Comparison of ENCODE assay signal across 21 cellular contexts in the genomic region with DNA sequence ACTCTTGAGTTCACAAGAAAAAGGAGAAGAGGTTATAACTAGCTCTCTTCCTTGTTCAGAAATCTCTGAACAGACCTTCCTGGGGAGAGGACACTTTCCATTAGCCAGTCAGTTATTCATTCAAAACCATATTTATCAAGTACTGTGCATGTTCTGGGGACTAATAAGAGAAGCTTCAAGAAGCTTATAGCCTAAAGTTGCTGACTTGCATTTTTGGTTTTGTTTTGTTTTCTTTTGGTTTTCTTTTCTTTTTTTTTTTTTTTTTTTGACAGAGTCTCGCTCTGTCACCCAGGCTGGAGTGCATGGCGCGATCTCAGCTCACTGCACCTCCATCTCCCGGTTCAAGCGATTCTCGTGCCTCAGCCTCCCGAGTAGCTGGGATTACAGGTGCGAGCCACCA.
DNase-seq lines count a peak whose midpoint lies in the region; ATAC-seq, FAIRE-seq and TF ChIP-seq lines count a peak whose summit lies in the region.
"Had no signal": no experiment of that assay in that cellular context is flagged by ENCODE, and none has a peak within 500 bp of the region (broad histone marks: within the 10 kb centered on the region; RNA-seq: fewer than 3 reads in every experiment).

No MANE protein-coding gene starts in this region.

- TF ChIP-seq POLR2A in HepG2 (IDR thresholded peaks at IDR 0.05; ENCODE audit: insufficient read depth in 1 of 2, low read depth in 2 of 2, low read length in 2 of 2) (no peak), right lobe of liver (IDR thresholded peaks at IDR 0.05) (no peak), IMR-90 (IDR thresholded peaks at IDR 0.05; ENCODE audit: low read depth, low read length) (no peak), K562 (conservative IDR thresholded peaks at IDR 0.05) (no peak)

- no peak overlapping the region for H2AK5ac ChIP-seq in IMR-90 (ENCODE audit: low read depth, low read length)

- whole genome bisulfite sequencing in HepG2 (ENCODE audit: low lambda C conversion rate), result 60% methylated on average over 8 of the region's 8 CpGs
- WGBS in right lobe of liver (ENCODE audit: insufficient coverage, low coverage, low lambda C conversion rate, missing lambda C conversion rate), result 91% methylated on average over 8 of the region's 8 CpGs
- WGBS in IMR-90 (ENCODE audit: extremely low coverage in 2 of 2, insufficient read length in 1 of 2), 2 experiments, result 86% methylated on average over 7 of the region's 8 CpGs; no CpG with 5 or more reads in 1 of the 2 experiments
- 0% methylated on average over 6 of the region's 8 CpGs for WGBS in K562 (ENCODE audit: insufficient coverage, low coverage, missing lambda C conversion rate)

- H4K20me1 ChIP-seq in HepG2 (ENCODE audit: insufficient read depth, low read length) (no peaks in the 10 kb centered on the region), IMR-90 (ENCODE audit: insufficient read depth, low read length) (no peaks in the 10 kb centered on the region), K562 (replicated peaks; ENCODE audit: control insufficient read depth, insufficient read depth, low read length) (no peaks in the 10 kb centered on the region)
- H4K20me1 ChIP-seq: BLaER1 treated with 17β-estradiol and CSF1 and Interleukin-3, amounts not matched to agents 10 nM and 100 nM had no signal

- dilution Hi-C loops in IMR-90 (cut with HindIII; ENCODE audit: low sequenced_read_pairs, unreplicated experiment), result no loop called here

- H3K36me3 ChIP-seq in HepG2 (replicated peaks in 1 of 2; ENCODE audit: control insufficient read depth in 1 of 2, insufficient read depth in 2 of 2, low read length in 2 of 2) (no peaks in the 10 kb centered on the region), right lobe of liver (no peaks in the 10 kb centered on the region), IMR-90 (ENCODE audit: control insufficient read depth, insufficient read depth, low read length) (no peaks in the 10 kb centered on the region), K562 (ENCODE audit: control insufficient read depth, insufficient read depth, low read length) (no peaks in the 10 kb centered on the region)
- H3K36me3 ChIP-seq: BLaER1 treated with 17β-estradiol and CSF1 and Interleukin-3, amounts not matched to agents 10 nM and 100 nM had no signal

- H3K4me1 ChIP-seq in HepG2 (ENCODE audit: insufficient read depth, low read length) (peaks cover 8% of the 10 kb centered on the region; the same call in 1 of the 2 replicates), right lobe of liver (no peaks in the 10 kb centered on the region), IMR-90 (ENCODE audit: control insufficient read depth, insufficient read depth, low read length) (no peaks in the 10 kb centered on the region), K562 (replicated peaks in 1 of 2; ENCODE audit: control insufficient read depth in 2 of 2, insufficient read depth in 2 of 2, low read length in 2 of 2) (no peaks in the 10 kb centered on the region; a peak in 1 of 5 replicates)
- H3K4me1 ChIP-seq: Caco-2 had no signal

- BruUV-seq in HepG2 (replicated peaks; lab: Mats Ljungman, UMichigan) (no TSS peak), IMR-90 (replicated peaks; lab: Mats Ljungman, UMichigan) (no TSS peak), K562 (replicated peaks; lab: Mats Ljungman, UMichigan) (no TSS peak)

- no peak overlapping the region for H2AK9ac ChIP-seq in IMR-90 (replicated peaks; ENCODE audit: low read depth, low read length, poor library complexity)

- no peak overlapping the region for H4K5ac ChIP-seq in IMR-90 (ENCODE audit: low read depth, low read length)

- H2BK5ac ChIP-seq in IMR-90 (ENCODE audit: low read depth, low read length, poor library complexity, severe bottlenecking), result no peak overlapping the region

- H3K4ac ChIP-seq in IMR-90 (ENCODE audit: low read depth, low read length), result no peak overlapping the region

- no peak overlapping the region for H4K8ac ChIP-seq in IMR-90 (ENCODE audit: low read depth in 2 of 2, low read length in 2 of 2)

- H3K4me2 ChIP-seq in HepG2 (ENCODE audit: low read depth, low read length), result no peak overlapping the region
- no peak overlapping the region for H3K4me2 ChIP-seq in IMR-90 (ENCODE audit: low read depth, low read length)
- H3K4me2 ChIP-seq in K562 (ENCODE audit: insufficient read depth, low read length), result no peak overlapping the region
- H3K4me2 ChIP-seq: BLaER1 treated with 17β-estradiol and CSF1 and Interleukin-3, amounts not matched to agents 10 nM and 100 nM had no signal

- H3K9me3 ChIP-seq in HepG2 (ENCODE audit: low read length) (no peaks in the 10 kb centered on the region), right lobe of liver (no peaks in the 10 kb centered on the region), IMR-90 (ENCODE audit: control insufficient read depth, insufficient read depth, low read length) (no peaks in the 10 kb centered on the region), K562 (replicated peaks; ENCODE audit: control insufficient read depth, insufficient read depth, low read depth, low read length) (no peaks in the 10 kb centered on the region)
- H3K9me3 ChIP-seq: Caco-2 had no signal

- H3K9me1 ChIP-seq in IMR-90 (ENCODE audit: insufficient read depth, low read length) (no peaks in the 10 kb centered on the region), K562 (ENCODE audit: control insufficient read depth, insufficient read depth, low read length) (no peaks in the 10 kb centered on the region)

- TF ChIP-seq EP300 in HepG2 (IDR thresholded peaks at IDR 0.05; ENCODE audit: low read depth in 2 of 2, low read length in 2 of 2) (no peak), HepG2 (CRISPR knock-in tag; IDR thresholded peaks at IDR 0.05; ENCODE audit: borderline replicate concordance) (no peak), K562 (IDR thresholded peaks at IDR 0.05; ENCODE audit: low read length) (no peak)

- H3K56ac ChIP-seq in IMR-90 (ENCODE audit: extremely low read depth, insufficient read depth, low read length), result no peak overlapping the region

- H3K4me3 ChIP-seq in HepG2 (replicated peaks in 1 of 3; ENCODE audit: insufficient read depth in 1 of 3, low read depth in 2 of 3, low read length in 3 of 3) (no peak overlapping the region), right lobe of liver (no peak overlapping the region), IMR-90 (ENCODE audit: insufficient read depth, low read depth, low read length) (no peak overlapping the region), K562 (no peak overlapping the region)
- H3K4me3 ChIP-seq: BLaER1 treated with 17β-estradiol and CSF1 and Interleukin-3, amounts not matched to agents 10 nM and 100 nM had no signal

- H3K23ac ChIP-seq in IMR-90 (ENCODE audit: low read depth, low read length), result no peak overlapping the region

- FAIRE-seq in HepG2 (lab: Jason Lieb, UNC), result no peak
- no peak for FAIRE-seq in K562 (lab: Jason Lieb, UNC)
- FAIRE-seq: A204.1, D721Med, G401.6, GM12891 had no signal

- no peaks in the 10 kb centered on the region for H3K79me1 ChIP-seq in IMR-90 (ENCODE audit: low read depth in 1 of 2, low read length in 2 of 2)

- DNase-seq in HepG2 (ENCODE audit: low spot score), result no peak
- no peak for DNase-seq in right lobe of liver
- DNase-seq in IMR-90, result no peak
- no peak for DNase-seq in K562 (ENCODE audit: extremely low read depth in 1 of 4, low spot score in 3 of 4)
- DNase-seq in NCI-H1436 treated with DMSO at 0.1 percent for 48 hours (lab: John Stamatoyannopoulos, UW), result no peak
- DNase-seq in dermis blood vessel endothelial cell, result no peak
- DNase-seq: 8988T; AML-193; Caco-2; Calu3; CD4-positive, alpha-beta T cell; CD8-positive, alpha-beta T cell; DMS79 treated with DMSO at 0.1 percent for 48 hours; GF-D8 had no signal

- H2AFZ ChIP-seq in HepG2 (ENCODE audit: low read length) (no peak overlapping the region), IMR-90 (replicated peaks; ENCODE audit: low read length, poor library complexity) (no peak overlapping the region), K562 (ENCODE audit: low read depth, low read length) (no peak overlapping the region)

- CTCF ChIA-PET in HepG2 (lab: Yijun Ruan, JAX; ENCODE audit: low intra/inter-chr PET ratio, low total read pairs), result no interaction called here
- CTCF ChIA-PET in IMR-90 (lab: Yijun Ruan, JAX), result no interaction called here
- CTCF ChIA-PET in K562 (lab: Yijun Ruan, JAX; ENCODE audit: low intra/inter-chr PET ratio), result no interaction called here

- no peak overlapping the region for H4K91ac ChIP-seq in IMR-90 (ENCODE audit: insufficient read depth, low read depth, low read length)

- POLR2A ChIA-PET in HepG2 (lab: Yijun Ruan, JAX), result no interaction called here
- POLR2A ChIA-PET in IMR-90 (lab: Charles Lee; ENCODE audit: unreplicated experiment), result no interaction called here
- POLR2A ChIA-PET in K562 (lab: Yijun Ruan, JAX), result no interaction called here

- ATAC-seq in HepG2 (no peak), right lobe of liver (no peak), IMR-90 (ENCODE audit: low read depth) (no peak), K562 (no peak), esophagus mucosa (no peak)
- ATAC-seq: CD8-positive, alpha-beta T cell had no signal

- TF ChIP-seq RAD21 in HepG2 (CRISPR knock-in tag; IDR thresholded peaks at IDR 0.05) (no peak), IMR-90 (IDR thresholded peaks at IDR 0.05; ENCODE audit: low read length) (no peak), K562 (CRISPR knock-in tag; conservative IDR thresholded peaks at IDR 0.05 in 1 of 2, IDR thresholded peaks at IDR 0.05 in 1 of 2) (no peak)

- H3K18ac ChIP-seq in IMR-90 (ENCODE audit: low read depth, low read length), result no peak overlapping the region

- no peak overlapping the region for H3K14ac ChIP-seq in IMR-90 (replicated peaks; ENCODE audit: low read depth, low read length)

- no peak overlapping the region for H3K27ac ChIP-seq in HepG2 (ENCODE audit: extremely low read length, insufficient read depth, low read length)
- H3K27ac ChIP-seq in right lobe of liver, result no peak overlapping the region
- no peak overlapping the region for H3K27ac ChIP-seq in IMR-90 (ENCODE audit: insufficient read depth, low read length)
- no peak overlapping the region for H3K27ac ChIP-seq in K562 (ENCODE audit: extremely low read depth, low read depth, low read length)
- H3K27ac ChIP-seq: BLaER1 treated with 17β-estradiol and CSF1 and Interleukin-3, amounts not matched to agents 10 nM and 100 nM; C4-2B had no signal

- H3K79me2 ChIP-seq in HepG2 (ENCODE audit: insufficient read depth, low read length) (no peaks in the 10 kb centered on the region), K562 (ENCODE audit: control insufficient read depth, insufficient read depth, low read length) (no peaks in the 10 kb centered on the region)

- TF ChIP-seq CTCF in HepG2 (CRISPR knock-in tag; IDR thresholded peaks at IDR 0.05) (no peak), right lobe of liver (IDR thresholded peaks at IDR 0.05) (no peak), IMR-90 (conservative IDR thresholded peaks at IDR 0.05; ENCODE audit: low read depth, low read length) (no peak), K562 (IDR thresholded peaks at IDR 0.05 in 2 of 3, conservative IDR thresholded peaks at IDR 0.05 in 1 of 3; ENCODE audit: insufficient read depth in 2 of 3, low read depth in 1 of 3, low read length in 3 of 3) (no peak)

- no peak overlapping the region for H3K9ac ChIP-seq in HepG2 (ENCODE audit: insufficient read depth, low read depth, low read length)
- no peak overlapping the region for H3K9ac ChIP-seq in IMR-90 (ENCODE audit: low read depth, low read length)
- no peak overlapping the region for H3K9ac ChIP-seq in K562 (ENCODE audit: insufficient read depth in 1 of 2, low read depth in 2 of 2, low read length in 2 of 2)
- H3K9ac ChIP-seq: BLaER1 treated with 17β-estradiol and CSF1 and Interleukin-3, amounts not matched to agents 10 nM and 100 nM had no signal

- H2BK120ac ChIP-seq in IMR-90 (ENCODE audit: low read depth, low read length), result no peak overlapping the region

- H3K27me3 ChIP-seq in HepG2 (ENCODE audit: control insufficient read depth in 1 of 2, insufficient read depth in 2 of 2, low read length in 2 of 2) (peaks cover 0 to 5% of the 10 kb centered on the region in 2 experiments; a peak in 1 of 5 replicates), right lobe of liver (no peaks in the 10 kb centered on the region), IMR-90 (ENCODE audit: control insufficient read depth, insufficient read depth, low read length) (no peaks in the 10 kb centered on the region), K562 (ENCODE audit: control insufficient read depth in 2 of 2, insufficient read depth in 2 of 2, low read length in 2 of 2) (peaks cover 0 to 9% of the 10 kb centered on the region in 2 experiments; a peak in 1 of 5 replicates)
- H3K27me3 ChIP-seq: BLaER1 treated with 17β-estradiol and CSF1 and Interleukin-3, amounts not matched to agents 10 nM and 100 nM had no signal

- intact Hi-C loops in HepG2 (cut with micrococcal nuclease; ENCODE audit: unreplicated experiment) (no loop called here), right lobe of liver (cut with DNase I) (no loop called here), IMR-90 (cut with micrococcal nuclease) (no loop called here), K562 (cut with micrococcal nuclease) (no loop called here)

- no peak overlapping the region for H2BK20ac ChIP-seq in IMR-90 (ENCODE audit: low read depth, low read length)

- in situ Hi-C loops in HepG2 (cut with HindIII; ENCODE audit: extremely low pct_ligation_motif_present, low pct_unique_long_range_greater_than_20kb), result no loop called here
- in situ Hi-C loops in IMR-90 (cut with MboI; ENCODE audit: low sequenced_read_pairs), result no loop called here
- in situ Hi-C loops in K562 (cut with MboI), result no loop called here

- H2BK15ac ChIP-seq in IMR-90 (ENCODE audit: low read depth, low read length), result no peak overlapping the region

Comparison
In these comparisons a context has a peak if more than half of its experiments do, and no peak if none do; other contexts are left out.
1. Of the 241 proteins assayed by ChIP-seq in both HepG2 and K562: peak only in HepG2: none; only in K562: MAFG; in both: MAFF and MAFK; in neither: 238.